In genomic region chr13:42820450-42820849, GRCh38 we compare ENCODE assay signal across 23 cellular contexts. TPM values are rescaled to one million over a fixed set of nuclear protein-coding genes. Genes with fewer than 3 reads are reported as not detected.
"Had no signal": no experiment of that assay in that cellular context is flagged by ENCODE, and none has a peak within 500 bp of the region (broad histone marks: within the 10 kb centered on the region; RNA-seq: fewer than 3 reads in every experiment).

No MANE protein-coding gene starts in this region.

- H3K27me3 ChIP-seq: gastroesophageal sphincter, heart right ventricle, tibial nerve, vagina had no signal

- H3K9me3 ChIP-seq: tibial nerve, vagina had no signal

- H3K4me1 ChIP-seq: gastroesophageal sphincter, heart right ventricle, vagina had no signal

- H3K36me3 ChIP-seq: gastroesophageal sphincter, heart right ventricle, tibial nerve, vagina had no signal

- ATAC-seq: activated CD8-positive, alpha-beta T cell treated with anti-CD3 and anti-CD28 coated beads, Interleukin-2, amount 10 ng/mL, durations not matched to agents 7 days and 5 days; activated naive CD4-positive, alpha-beta T cell treated with anti-CD3 and anti-CD28 coated beads, Interleukin-2, amount 50 U/mL, for 72 hours; activated T-cell treated with anti-CD3 and anti-CD28 coated beads, Interleukin-2, amount 50 U/mL, for 72 hours; gastroesophageal sphincter; heart right ventricle; naive thymus-derived CD8-positive, alpha-beta T cell; stimulated activated memory B cell treated with anti-CD40 and anti-IgM and Interleukin-4, amounts not matched to agents 10 μg/mL and 1 μg/mL and 100 μg/mL, for 72 hours; WTC11 had no signal

- H3K27ac ChIP-seq: gastroesophageal sphincter, tibial nerve, vagina had no signal

- DNase-seq: activated CD4-positive, alpha-beta T cell treated with anti-CD3 and anti-CD28 coated beads for 4 hours; activated CD8-positive, alpha-beta memory T cell treated with anti-CD3 and anti-CD28 coated beads, Interleukin-2, amount 50 U/mL, for 4 hours; activated CD8-positive, alpha-beta T cell treated with anti-CD3 and anti-CD28 coated beads, Interleukin-2, amount 10 ng/mL, durations not matched to agents 7 days and 5 days; activated gamma-delta T cell; activated T-cell treated with anti-CD3 and anti-CD28 coated beads, Interleukin-2, amount 50 U/mL, for 72 hours; amniotic stem cell; cerebellar nuclear complex; effector memory CD4-positive, alpha-beta T cell; heart right ventricle; naive thymus-derived CD8-positive, alpha-beta T cell; posterior cingulate gyrus; stimulated activated CD4-positive, alpha-beta T cell treated with anti-CD3 and anti-CD28 coated beads, Interleukin-2, amount 100 ng/mL, for 48 hours; T-helper 2 cell had no signal

- H3K4me3 ChIP-seq: gastroesophageal sphincter, heart right ventricle, lung, tibial nerve, vagina had no signal

RNA-seq across cellular contexts. Expression of gene FAM216B, which starts 39.1 kb away (rescaled TPM):
- total RNA-seq: activated CD8-positive, alpha-beta T cell treated with anti-CD3 and anti-CD28 coated beads, Interleukin-2, amount 10 ng/mL, durations not matched to agents 7 days and 5 days; activated naive CD4-positive, alpha-beta T cell treated with anti-CD3 and anti-CD28 coated beads, Interleukin-2, amount 50 U/mL, for 72 hours; activated T-cell treated with anti-CD3 and anti-CD28 coated beads, Interleukin-2, amount 50 U/mL, for 72 hours; gastroesophageal sphincter; mononuclear cell; naive thymus-derived CD8-positive, alpha-beta T cell; skeletal muscle tissue; subcutaneous adipose tissue; tibial nerve; vagina; WTC11 had no signal
